Comparison of ENCODE assay signal across 13 cellular contexts in genomic region chr15:68584704-68585573, GRCh38. TPM values are rescaled to one million over a fixed set of nuclear protein-coding genes. Genes with fewer than 3 reads are reported as not detected.
DNase-seq lines count a peak whose midpoint lies in the region; ATAC-seq, FAIRE-seq and TF ChIP-seq lines count a peak whose summit lies in the region.
"Had no signal": no experiment of that assay in that cellular context is flagged by ENCODE, and none has a peak within 500 bp of the region (broad histone marks: within the 10 kb centered on the region; RNA-seq: fewer than 3 reads in every experiment).

No MANE protein-coding gene starts in this region.

- H3K9me3 ChIP-seq in A549 (no peaks in the 10 kb centered on the region), ascending aorta (no peaks in the 10 kb centered on the region), mesenchymal stem cell (ENCODE audit: control insufficient read depth, low read length) (no peaks in the 10 kb centered on the region), breast epithelium (no peaks in the 10 kb centered on the region)
- H3K9me3 ChIP-seq: upper lobe of right lung had no signal

- POLR2A ChIA-PET in A549 (lab: Yijun Ruan, JAX): no interaction called here

- no peak overlapping the region for H3K27ac Mint-ChIP-seq in T-helper 2 cell treated with Interferon-gamma antibody and Interleukin-4, amounts not matched to agents 5 μg/mL and 100 μg/mL, for 36 hours

- no peak overlapping the region for H2BK15ac ChIP-seq in mesenchymal stem cell (ENCODE audit: low read depth, poor library complexity, severe bottlenecking)

- FAIRE-seq in A549 (lab: Jason Lieb, UNC): no peak

- H3K4me1 Mint-ChIP-seq in T-helper 2 cell treated with Interferon-gamma antibody and Interleukin-4, amounts not matched to agents 5 μg/mL and 100 μg/mL, for 36 hours (ENCODE audit: low read depth): peaks cover 8% of the 10 kb centered on the region

- peaks cover 16% of the 10 kb centered on the region for H3K27me3 Mint-ChIP-seq in T-helper 2 cell treated with Interferon-gamma antibody and Interleukin-4, amounts not matched to agents 5 μg/mL and 100 μg/mL, for 36 hours (ENCODE audit: low read depth)

- no peaks in the 10 kb centered on the region for H3K36me3 ChIP-seq in ascending aorta
- peaks cover 0 to 12% of the 10 kb centered on the region in 2 experiments for H3K36me3 ChIP-seq in mesenchymal stem cell (ENCODE audit: control insufficient read depth in 1 of 2, insufficient read depth in 2 of 2, low read depth in 1 of 2, low read length in 2 of 2)
- H3K36me3 ChIP-seq in breast epithelium: no peaks in the 10 kb centered on the region
- H3K36me3 ChIP-seq: upper lobe of right lung had no signal

- no peak overlapping the region for H3K4me2 ChIP-seq in A549
- no peak overlapping the region for H3K4me2 ChIP-seq in mesenchymal stem cell (ENCODE audit: low read length, poor library complexity, severe bottlenecking)

- H3K4me1 ChIP-seq in A549: peaks cover 14% of the 10 kb centered on the region
- H3K4me1 ChIP-seq in ascending aorta: peaks cover 4 to 18% of the 10 kb centered on the region in 2 donors
- H3K4me1 ChIP-seq in mesenchymal stem cell (ENCODE audit: control insufficient read depth, insufficient read depth, low read depth, low read length): peaks cover 66% of the 10 kb centered on the region
- no peaks in the 10 kb centered on the region for H3K4me1 ChIP-seq in breast epithelium
- H3K4me1 ChIP-seq: upper lobe of right lung had no signal

- H4K8ac ChIP-seq in mesenchymal stem cell (ENCODE audit: low read length): no peak overlapping the region

- no peak overlapping the region for H2BK120ac ChIP-seq in mesenchymal stem cell (ENCODE audit: low read depth, low read length)

- intact Hi-C loops in ascending aorta (cut with DNase I) (loop anchor here (5.0 kb wide), 1 partner anchor 232 kb away; no protein-coding TSS in a partner anchor), breast epithelium (cut with DNase I; ENCODE audit: low total_unique reads) (no loop called here)

- H2AK5ac ChIP-seq in mesenchymal stem cell (ENCODE audit: low read length, severe bottlenecking): peak overlapping the region; percentile 89

- TF ChIP-seq POLR2A in A549 (IDR thresholded peaks at IDR 0.05; ENCODE audit: low read length): no peak
- TF ChIP-seq POLR2A in breast epithelium (IDR thresholded peaks at IDR 0.05): no peak

- peaks cover 5% of the 10 kb centered on the region for H3K79me1 ChIP-seq in mesenchymal stem cell (replicated peaks; ENCODE audit: low read length, poor library complexity, severe bottlenecking)

- ATAC-seq in A549: no peak
- no peak for ATAC-seq in HG03432 (IDR thresholded peaks at IDR 0.05; ENCODE audit: unreplicated experiment)
- ATAC-seq in HG03521 (IDR thresholded peaks at IDR 0.05; ENCODE audit: unreplicated experiment): no peak
- ATAC-seq: esophagus mucosa, upper lobe of right lung had no signal

- no peaks in the 10 kb centered on the region for H3K9me3 Mint-ChIP-seq in T-helper 2 cell treated with Interferon-gamma antibody and Interleukin-4, amounts not matched to agents 5 μg/mL and 100 μg/mL, for 36 hours

- H3K4ac ChIP-seq in mesenchymal stem cell (ENCODE audit: low read depth in 1 of 2, low read length in 2 of 2): no peak overlapping the region

- peak overlapping the region in 1 of 2 experiments; percentile 14 for H3K14ac ChIP-seq in mesenchymal stem cell (ENCODE audit: low read length in 2 of 2)

- H2BK5ac ChIP-seq in mesenchymal stem cell (ENCODE audit: low read depth, low read length, poor library complexity, severe bottlenecking): no peak overlapping the region

- peak overlapping the region; percentile 56 for H3K9ac ChIP-seq in mesenchymal stem cell (ENCODE audit: low read length)

- no peak overlapping the region for H3K4me3 Mint-ChIP-seq in T-helper 2 cell treated with Interferon-gamma antibody and Interleukin-4, amounts not matched to agents 5 μg/mL and 100 μg/mL, for 36 hours

- no peak for TF ChIP-seq CTCF in A549 (IDR thresholded peaks at IDR 0.05)
- no peak for TF ChIP-seq CTCF in ascending aorta (IDR thresholded peaks at IDR 0.05)
- no peak for TF ChIP-seq CTCF in breast epithelium (IDR thresholded peaks at IDR 0.05)

- H3K27me3 ChIP-seq in ascending aorta (no peaks in the 10 kb centered on the region), mesenchymal stem cell (ENCODE audit: control insufficient read depth in 1 of 2, insufficient read depth in 1 of 2, low read length in 2 of 2) (no peaks in the 10 kb centered on the region), breast epithelium (no peaks in the 10 kb centered on the region)
- H3K27me3 ChIP-seq: upper lobe of right lung had no signal

- peak overlapping the region in 1 of 2 experiments; percentile 17 for H2BK12ac ChIP-seq in mesenchymal stem cell (ENCODE audit: low read length in 2 of 2)

- no peak for TF ChIP-seq RAD21 in A549 (conservative IDR thresholded peaks at IDR 0.05 in 1 of 2, IDR thresholded peaks at IDR 0.05 in 1 of 2)

- H3K18ac ChIP-seq in mesenchymal stem cell (ENCODE audit: low read depth in 1 of 2, low read length in 2 of 2): peak overlapping the region; percentile 26 to 59

- DNase-seq in A549 (ENCODE audit: low read depth in 1 of 2, low spot score in 1 of 2): no peak
- peak in 2 of 3 experiments; percentile 95 to 99 for DNase-seq in NCI-H1417 (lab: John Stamatoyannopoulos, UW)
- no peak for DNase-seq in ascending aorta (ENCODE audit: low spot score in 2 of 2)
- no peak for DNase-seq in mesenchymal stem cell
- no peak for DNase-seq in T-helper 2 cell treated with Interferon-gamma antibody and Interleukin-4, amounts not matched to agents 5 μg/mL and 100 μg/mL, for 36 hours (ENCODE audit: low spot score)
- DNase-seq in breast epithelium (ENCODE audit: low spot score in 2 of 2): no peak
- DNase-seq: activated CD4-positive, alpha-beta T cell treated with anti-CD3 and anti-CD28 coated beads, Interleukin-2, amount 50 U/mL, for 1 hour; AML-193; central memory CD4-positive, alpha-beta T cell; upper lobe of right lung had no signal

- H3K27ac ChIP-seq in A549: peak overlapping the region in 1 of 2 experiments; percentile 72; a peak in 4 of 6 replicates
- peak overlapping the region; percentile 74 to 81 for H3K27ac ChIP-seq in ascending aorta
- peak overlapping the region; percentile 92 for H3K27ac ChIP-seq in mesenchymal stem cell (ENCODE audit: low read length, poor library complexity, severe bottlenecking)
- H3K27ac ChIP-seq in breast epithelium: peak overlapping the region in 1 of 2 donors; percentile 80
- H3K27ac ChIP-seq: upper lobe of right lung had no signal

- WGBS in A549 (ENCODE audit: missing lambda C conversion rate): 90% methylated on average over 13 of the region's 13 CpGs
- WGBS in mesenchymal stem cell: 86% methylated on average over 9 of the region's 13 CpGs

- no peaks in the 10 kb centered on the region for H3K36me3 Mint-ChIP-seq in T-helper 2 cell treated with Interferon-gamma antibody and Interleukin-4, amounts not matched to agents 5 μg/mL and 100 μg/mL, for 36 hours (ENCODE audit: low read depth)

- H3K23ac ChIP-seq in mesenchymal stem cell (ENCODE audit: low read length in 2 of 2): peak overlapping the region in 1 of 2 experiments; percentile 16

- peak overlapping the region; percentile 36 for H4K91ac ChIP-seq in mesenchymal stem cell (ENCODE audit: low read length)

- TF ChIP-seq EP300 in A549 (IDR thresholded peaks at IDR 0.05): no peak

- no peak overlapping the region for H3K4me3 ChIP-seq in A549
- H3K4me3 ChIP-seq in ascending aorta: no peak overlapping the region
- H3K4me3 ChIP-seq in mesenchymal stem cell (ENCODE audit: insufficient read depth in 1 of 2, low read depth in 1 of 2, low read length in 2 of 2): no peak overlapping the region
- no peak overlapping the region for H3K4me3 ChIP-seq in breast epithelium
- H3K4me3 ChIP-seq: upper lobe of right lung had no signal

- CTCF ChIA-PET in A549 (lab: Yijun Ruan, JAX): interaction anchor here (0.6 to 3.4 kb wide), 9 partner anchors 25 to 333 kb away, joined by 3 to 21 read pairs (median 4); no protein-coding TSS in a partner anchor

- no peak overlapping the region for H2AFZ ChIP-seq in mesenchymal stem cell (ENCODE audit: low read depth, low read length)

TF ChIP-seq in A549, 52 proteins besides CTCF, POLR2A, EP300 and RAD21:
- TF ChIP-seq NR3C1 (IDR thresholded peaks at IDR 0.05) (no peak), ESRRA (IDR thresholded peaks at IDR 0.05; ENCODE audit: borderline replicate concordance, low read length) (0 out of 2 replicates have a peak, but pooled peaks have one; percentile 22), RCOR1 (IDR thresholded peaks at IDR 0.05; ENCODE audit: low read depth, low read length) (no peak), POLR2AphosphoS2 (conservative IDR thresholded peaks at IDR 0.05; ENCODE audit: low read length) (no peak), HEYL (CRISPR knock-in tag; IDR thresholded peaks at IDR 0.05) (no peak), CHD4 (IDR thresholded peaks at IDR 0.05; ENCODE audit: borderline replicate concordance) (no peak), HOXA7 (CRISPR knock-in tag; IDR thresholded peaks at IDR 0.05) (no peak)

RNA-seq across cellular contexts. Expression of gene CORO2B, which starts 6.1 kb away (rescaled TPM):
- 2.0 and 2.4 TPM in 2 replicates for polyA plus RNA-seq in A549 (2011; rRNA removed)
- polyA plus RNA-seq in A549 (2012; cell fraction: cytosol; rRNA removed): 1.3 and 1.7 TPM in 2 replicates
- polyA plus RNA-seq in A549 (2012; cell fraction: nucleus; rRNA removed): 1.5 and 1.8 TPM in 2 replicates
- 1.8 to 2.4 TPM (median 2.3 TPM) in 3 replicates for polyA plus RNA-seq in A549 (2017; fragmentation: RNase III; extraction: RNeasy Plus Mini Kit Qiagen cat#74134 plus additional on column Dnase treatment)
- polyA minus RNA-seq in A549 (2011; rRNA and poly(A)+ RNA removed): 1.9 and 2.6 TPM in 2 replicates
- 11.0 TPM for total RNA-seq in ascending aorta
- 6.0 TPM for polyA plus RNA-seq in mesenchymal stem cell (2013, experiment 1 of 2)
- 6.3 TPM for polyA plus RNA-seq in mesenchymal stem cell (2013, experiment 2 of 2)
- 10 to 100 TPM in 1 of 3 donors, 1 to 10 TPM in 2; 2.9 to 11.2 (median 3.5) TPM for total RNA-seq in breast epithelium

Comparison
In these comparisons a context has a peak if more than half of its experiments do, and no peak if none do; other contexts are left out.
1. DNase-seq: peak in NCI-H1417 (2 of 3); none in A549 (0 of 2), ascending aorta (0 of 2), mesenchymal stem cell (single experiment), T-helper 2 cell treated with Interferon-gamma antibody and Interleukin-4, amounts not matched to agents 5 μg/mL and 100 μg/mL, for 36 hours (single experiment) and breast epithelium (0 of 2).